ENCODE assay signal across 1 cellular context in the genomic region with DNA sequence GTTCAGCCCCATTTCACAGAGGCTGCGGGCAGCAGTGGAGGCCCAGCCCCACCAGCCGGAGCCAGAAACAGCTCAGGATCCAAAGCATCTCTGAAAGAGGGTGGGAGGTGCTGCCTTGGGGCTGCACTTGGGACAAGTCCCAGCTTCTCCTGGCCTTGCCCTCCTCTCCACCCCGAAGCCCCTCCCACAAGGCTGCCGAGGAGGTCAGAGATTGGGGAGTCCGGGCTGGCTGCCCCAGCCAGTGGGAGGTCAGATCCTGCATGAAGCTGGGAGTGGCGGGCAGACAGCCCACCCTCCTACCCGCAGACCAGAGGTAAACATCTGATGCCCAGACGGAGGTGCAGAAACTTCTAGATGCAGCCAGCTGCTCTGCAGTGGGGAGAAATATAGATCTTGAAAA.
TF ChIP-seq lines count a peak whose summit lies in the region.

No MANE protein-coding gene starts in this region.

TF ChIP-seq in GM23338, 12 proteins besides CTCF, POLR2A, EP300 and RAD21 (continued from another document):
- TF ChIP-seq ZNF462 (CRISPR knock-in tag; IDR thresholded peaks at IDR 0.05) (no peak), STAT1 (IDR thresholded peaks at IDR 0.05; ENCODE audit: unreplicated experiment) (no peak), REST (IDR thresholded peaks at IDR 0.05; ENCODE audit: unreplicated experiment) (no peak), CREB1 (CRISPR knock-in tag; IDR thresholded peaks at IDR 0.05; ENCODE audit: low read depth) (no peak), JUNB (IDR thresholded peaks at IDR 0.05; ENCODE audit: unreplicated experiment) (no peak), EZH2 (IDR thresholded peaks at IDR 0.05; ENCODE audit: low read depth, unreplicated experiment) (no peak), NANOG (IDR thresholded peaks at IDR 0.05; ENCODE audit: borderline replicate concordance) (no peak)
- TF ChIP-seq, protein P1, sequence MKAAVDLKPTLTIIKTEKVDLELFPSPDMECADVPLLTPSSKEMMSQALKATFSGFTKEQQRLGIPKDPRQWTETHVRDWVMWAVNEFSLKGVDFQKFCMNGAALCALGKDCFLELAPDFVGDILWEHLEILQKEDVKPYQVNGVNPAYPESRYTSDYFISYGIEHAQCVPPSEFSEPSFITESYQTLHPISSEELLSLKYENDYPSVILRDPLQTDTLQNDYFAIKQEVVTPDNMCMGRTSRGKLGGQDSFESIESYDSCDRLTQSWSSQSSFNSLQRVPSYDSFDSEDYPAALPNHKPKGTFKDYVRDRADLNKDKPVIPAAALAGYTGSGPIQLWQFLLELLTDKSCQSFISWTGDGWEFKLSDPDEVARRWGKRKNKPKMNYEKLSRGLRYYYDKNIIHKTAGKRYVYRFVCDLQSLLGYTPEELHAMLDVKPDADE (IDR thresholded peaks at IDR 0.05), result no peak
